Comparison of ENCODE assay signal across 19 cellular contexts in genomic region chr6:25318589-25318988, GRCh38. TPM values are rescaled to one million over a fixed set of nuclear protein-coding genes. Genes with fewer than 3 reads are reported as not detected.
DNase-seq lines count a peak whose midpoint lies in the region; ATAC-seq and TF ChIP-seq lines count a peak whose summit lies in the region.
"Had no signal": no experiment of that assay in that cellular context is flagged by ENCODE, and none has a peak within 500 bp of the region (broad histone marks: within the 10 kb centered on the region; RNA-seq: fewer than 3 reads in every experiment).

No MANE protein-coding gene starts in this region.

- no TSS peak for BruUV-seq in MCF 10A (replicated peaks; lab: Mats Ljungman, UMichigan)

- H3K4me1 Mint-ChIP-seq in glutamatergic neuron (ENCODE audit: low read depth, unreplicated experiment) (peaks cover 26% of the 10 kb centered on the region), MCF 10A (ENCODE audit: insufficient read depth, unreplicated experiment) (peaks cover 4% of the 10 kb centered on the region)

- peak overlapping the region; percentile 25 for H3K4me3 Mint-ChIP-seq in glutamatergic neuron (ENCODE audit: unreplicated experiment)
- H3K4me3 Mint-ChIP-seq in MCF 10A (ENCODE audit: unreplicated experiment): no peak overlapping the region
- H3K4me3 Mint-ChIP-seq: CD4-positive, alpha-beta memory T cell had no signal

- H3K9me3 Mint-ChIP-seq in glutamatergic neuron (ENCODE audit: unreplicated experiment) (peaks cover 2% of the 10 kb centered on the region), MCF 10A (ENCODE audit: unreplicated experiment) (no peaks in the 10 kb centered on the region)
- H3K9me3 Mint-ChIP-seq: CD4-positive, alpha-beta memory T cell had no signal

- peaks cover 16% of the 10 kb centered on the region for H3K4me1 ChIP-seq in left ventricle myocardium inferior
- peaks cover 5% of the 10 kb centered on the region for H3K4me1 ChIP-seq in right cardiac atrium (ENCODE audit: control insufficient read depth, insufficient read depth, low read length)
- H3K4me1 ChIP-seq: SJCRH30 had no signal

- H3K27ac Mint-ChIP-seq in glutamatergic neuron (ENCODE audit: unreplicated experiment) (peak overlapping the region; percentile 86), MCF 10A (ENCODE audit: low read depth, unreplicated experiment) (no peak overlapping the region)

- TF ChIP-seq CTCF in left ventricle myocardium inferior (IDR thresholded peaks at IDR 0.05; ENCODE audit: borderline replicate concordance) (no peak), glutamatergic neuron (IDR thresholded peaks at IDR 0.05; ENCODE audit: partially characterized antibody, unreplicated experiment) (no peak), MCF 10A (IDR thresholded peaks at IDR 0.05; ENCODE audit: unreplicated experiment) (no peak)

- H3K4me3 ChIP-seq in left ventricle myocardium inferior (no peak overlapping the region), right cardiac atrium (ENCODE audit: low read length) (no peak overlapping the region)
- H3K4me3 ChIP-seq: A549, BLaER1, PC-9, SJCRH30 had no signal

- H3K27me3 Mint-ChIP-seq in glutamatergic neuron (ENCODE audit: unreplicated experiment) (no peaks in the 10 kb centered on the region), MCF 10A (ENCODE audit: insufficient read depth, unreplicated experiment) (no peaks in the 10 kb centered on the region)
- H3K27me3 Mint-ChIP-seq: CD4-positive, alpha-beta memory T cell had no signal

- H3K36me3 ChIP-seq in left ventricle myocardium inferior: no peaks in the 10 kb centered on the region
- H3K36me3 ChIP-seq: BLaER1, SJCRH30 had no signal

- H3K27ac ChIP-seq in left ventricle myocardium inferior (replicated peaks) (no peak overlapping the region), right cardiac atrium (ENCODE audit: low read length) (no peak overlapping the region)
- H3K27ac ChIP-seq: A549, BLaER1, PC-9, RWPE1, SJCRH30 had no signal

- no peaks in the 10 kb centered on the region for H3K36me3 Mint-ChIP-seq in glutamatergic neuron (ENCODE audit: unreplicated experiment)
- no peaks in the 10 kb centered on the region for H3K36me3 Mint-ChIP-seq in MCF 10A (ENCODE audit: insufficient read depth, unreplicated experiment)
- H3K36me3 Mint-ChIP-seq: CD4-positive, alpha-beta memory T cell had no signal

- ATAC-seq in right cardiac atrium (no peak), GM18502 (IDR thresholded peaks at IDR 0.05; ENCODE audit: poor library complexity, unreplicated experiment) (no peak), HG03354 (IDR thresholded peaks at IDR 0.05; ENCODE audit: poor library complexity, severe bottlenecking, unreplicated experiment) (no peak)
- ATAC-seq: A549 had no signal

- 80% methylated on average over 6 of the region's 6 CpGs for WGBS in right cardiac atrium

- CTCF ChIA-PET in MCF 10A (lab: Yijun Ruan, JAX): no interaction called here

- no peaks in the 10 kb centered on the region for H3K27me3 ChIP-seq in left ventricle myocardium inferior (ENCODE audit: low read depth)
- no peaks in the 10 kb centered on the region for H3K27me3 ChIP-seq in right cardiac atrium (ENCODE audit: control insufficient read depth, insufficient read depth)
- H3K27me3 ChIP-seq: BLaER1, SJCRH30 had no signal

- H3K9me3 ChIP-seq in left ventricle myocardium inferior (replicated peaks) (no peaks in the 10 kb centered on the region), right cardiac atrium (ENCODE audit: control insufficient read depth, low read length) (no peaks in the 10 kb centered on the region)
- H3K9me3 ChIP-seq: A549, BLaER1, SJCRH30 had no signal

- peak; percentile 24 for DNase-seq in left ventricle myocardium inferior
- DNase-seq in right cardiac atrium: no peak
- DNase-seq in NCI-H1092 treated with DMSO at 0.1 percent for 48 hours (lab: John Stamatoyannopoulos, UW): peak; percentile 39
- peak; percentile 19 for DNase-seq in NCI-H524 treated with DMSO at 0.1 percent for 48 hours (lab: John Stamatoyannopoulos, UW)
- DNase-seq in glutamatergic neuron: peak; percentile 23
- no peak for DNase-seq in MCF 10A (ENCODE audit: unreplicated experiment)
- DNase-seq: CD4-positive, alpha-beta memory T cell; DMS79; HCEC 1CT; Kasumi-1; MM.1S; NCI-H1105; PC-9 had no signal

- intact Hi-C loops in left ventricle myocardium inferior (cut with micrococcal nuclease) (no loop called here), right cardiac atrium (cut with DNase I) (no loop called here), MCF 10A (cut with micrococcal nuclease) (no loop called here)

- POLR2A ChIA-PET in MCF 10A (lab: Yijun Ruan, JAX): interaction anchor here (1.0 kb wide), 1 partner anchor 16 kb away, joined by 3 read pairs; no protein-coding TSS in a partner anchor

RNA-seq across cellular contexts. Expression of gene CARMIL1, which starts 39.4 kb away (rescaled TPM):
- total RNA-seq in left ventricle myocardium inferior: 8.4 TPM
- total RNA-seq in right cardiac atrium: 10 to 100 TPM; 16.8 to 19.8 (median 18.1) TPM
- 9.5 TPM for polyA plus RNA-seq in right cardiac atrium
- total RNA-seq in glutamatergic neuron (ENCODE audit: unreplicated experiment): 4.8 TPM
- 23.0 and 25.2 TPM in 2 replicates for total RNA-seq in MCF 10A (2022)

Comparison
In these comparisons a context has a peak if more than half of its experiments do, and no peak if none do; other contexts are left out.
1. DNase-seq: peak in left ventricle myocardium inferior (single experiment), NCI-H1092 treated with DMSO at 0.1 percent for 48 hours (single experiment), NCI-H524 treated with DMSO at 0.1 percent for 48 hours (single experiment) and glutamatergic neuron (single experiment); none in right cardiac atrium (0 of 3) and MCF 10A (single experiment).